Comparison of ENCODE assay signal across 6 cellular contexts in the genomic region with DNA sequence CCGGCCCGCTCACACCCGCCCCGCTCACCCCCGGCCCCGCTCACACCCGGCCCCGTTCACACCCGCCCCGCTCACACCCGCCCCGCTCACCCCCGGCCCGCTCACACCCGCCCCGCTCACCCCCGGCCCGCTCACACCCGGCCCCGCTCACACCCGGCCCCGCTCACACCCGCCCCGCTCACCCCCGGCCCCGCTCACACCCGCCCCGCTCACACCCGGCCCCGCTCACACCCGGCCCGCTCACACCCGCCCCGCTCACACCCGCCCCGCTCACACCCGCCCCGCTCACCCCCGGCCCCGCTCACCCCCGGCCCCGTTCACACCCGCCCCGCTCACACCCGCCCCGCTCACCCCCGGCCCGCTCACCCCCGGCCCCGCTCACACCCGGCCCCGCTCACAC. TPM values are rescaled to one million over a fixed set of nuclear protein-coding genes. Genes with fewer than 3 reads are reported as not detected.
DNase-seq lines count a peak whose midpoint lies in the region; ATAC-seq and TF ChIP-seq lines count a peak whose summit lies in the region.
"Not testable (repeated sequence)": the region's sequence is repeated elsewhere in the genome, so short reads cannot be mapped to it uniquely, and the experiment has no call there.
"Had no signal": no experiment of that assay in that cellular context is flagged by ENCODE, and none has a peak within 500 bp of the region (broad histone marks: within the 10 kb centered on the region; RNA-seq: fewer than 3 reads in every experiment).

No MANE protein-coding gene starts in this region.

- not testable (repeated sequence) for TF ChIP-seq CTCF in lower lobe of right lung (IDR thresholded peaks at IDR 0.05)

- intact Hi-C loops in lower lobe of right lung (cut with DNase I): not testable (repeated sequence)

- H3K27ac ChIP-seq in lower lobe of right lung: not testable (repeated sequence)

- peak; percentile 1 for DNase-seq in lower lobe of right lung

- H3K9me3 ChIP-seq in lower lobe of right lung: not testable (repeated sequence)

- peaks cover 19% of the 10 kb centered on the region for H3K4me1 ChIP-seq in lower lobe of right lung

- H3K27me3 ChIP-seq in lower lobe of right lung (ENCODE audit: low read depth): not testable (repeated sequence)

- H3K4me3 ChIP-seq in lower lobe of right lung: not testable (repeated sequence)

- not testable (repeated sequence) for H3K36me3 ChIP-seq in lower lobe of right lung

- ATAC-seq in lower lobe of right lung: not testable (repeated sequence)

RNA-seq across cellular contexts. Expression of a gene that starts 7.2 kb away (rescaled TPM):
- total RNA-seq in lower lobe of right lung: 23.1 TPM
- total RNA-seq: A673; B cell; CD4-positive, alpha-beta memory T cell; CD8-positive, alpha-beta memory T cell had no signal

RNA-seq across cellular contexts. Expression of a gene that starts 13.6 kb away (rescaled TPM):
- total RNA-seq in lower lobe of right lung: 91.8 TPM

RNA-seq across cellular contexts. Expression of a gene that starts 31.9 kb away (rescaled TPM):
- total RNA-seq in lower lobe of right lung: 0.38 TPM
- total RNA-seq: B cell had no signal

RNA-seq across cellular contexts. Expression of a gene that starts 40.6 kb away (rescaled TPM):
- total RNA-seq in lower lobe of right lung: 21.6 TPM
- total RNA-seq: A172, A673 had no signal

RNA-seq across cellular contexts. Expression of a gene that starts 48.9 kb away (rescaled TPM):
- 32.9 TPM for total RNA-seq in lower lobe of right lung
